15 cellular contexts compared by ENCODE assay signal in the genomic region with DNA sequence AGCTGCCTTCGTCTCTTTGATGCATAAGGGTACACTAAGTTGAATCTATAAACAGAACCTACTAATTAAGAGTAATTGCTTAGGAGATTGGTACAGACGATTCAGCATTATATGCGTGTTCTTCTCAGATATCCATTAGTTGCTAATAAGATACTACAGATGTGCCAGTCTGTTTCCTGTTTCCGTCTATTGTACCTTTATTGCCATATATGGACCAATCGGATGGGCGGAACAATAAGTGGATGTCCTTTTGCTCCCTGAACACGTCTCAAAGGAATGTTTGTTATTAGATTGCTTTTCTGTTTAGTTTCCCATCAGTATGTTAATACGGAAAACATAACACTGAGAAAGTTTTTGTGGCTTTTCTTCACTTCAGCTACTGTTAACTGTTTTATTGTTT.
A peak's percentile ranks its signal among the peaks of the same experiment; 100 is the strongest.
DNase-seq lines count a peak whose midpoint lies in the region; ATAC-seq and TF ChIP-seq lines count a peak whose summit lies in the region.
"Had no signal": no experiment of that assay in that cellular context is flagged by ENCODE, and none has a peak within 500 bp of the region (broad histone marks: within the 10 kb centered on the region; RNA-seq: fewer than 3 reads in every experiment).

No MANE protein-coding gene starts in this region.

- no peak overlapping the region for H3K4me3 Mint-ChIP-seq in CD8-positive, alpha-beta memory T cell
- H3K4me3 Mint-ChIP-seq: activated T-cell treated with anti-CD3 and anti-CD28 coated beads, Interleukin-2, amount 50 U/mL, for 4 hours; IgD-negative memory B cell had no signal

- H3K27ac Mint-ChIP-seq in CD8-positive, alpha-beta memory T cell: no peak overlapping the region
- H3K27ac Mint-ChIP-seq: IgD-negative memory B cell had no signal

- H3K9me3 ChIP-seq in SK-N-SH: no peaks in the 10 kb centered on the region
- H3K9me3 ChIP-seq in trophoblast cell (ENCODE audit: insufficient read depth, low read depth, low read length): no peaks in the 10 kb centered on the region
- no peaks in the 10 kb centered on the region for H3K9me3 ChIP-seq in CD8-positive, alpha-beta memory T cell (ENCODE audit: low read length)
- H3K9me3 ChIP-seq in effector memory CD4-positive, alpha-beta T cell (ENCODE audit: control insufficient read depth, low read length): no peaks in the 10 kb centered on the region
- H3K9me3 ChIP-seq: BE2C, body of pancreas had no signal

- H4K20me1 ChIP-seq in SK-N-SH (ENCODE audit: insufficient read depth): no peaks in the 10 kb centered on the region

- no peak overlapping the region for H3K18ac ChIP-seq in trophoblast cell (ENCODE audit: low read length)

- no peak overlapping the region for H4K91ac ChIP-seq in trophoblast cell (ENCODE audit: low read depth, low read length)

- POLR2A ChIA-PET in SK-N-SH (lab: Yijun Ruan, JAX): no interaction called here
- POLR2A ChIA-PET in CD8-positive, alpha-beta memory T cell (lab: Charles Lee): no interaction called here

- no peaks in the 10 kb centered on the region for H3K27me3 Mint-ChIP-seq in CD8-positive, alpha-beta memory T cell
- H3K27me3 Mint-ChIP-seq: IgD-negative memory B cell had no signal

- no peak overlapping the region for H4K8ac ChIP-seq in trophoblast cell (ENCODE audit: low read depth, low read length)

- peaks cover 0 to 9% (median under 1%) of the 10 kb centered on the region in 5 donors for H3K9me3 Mint-ChIP-seq in CD8-positive, alpha-beta memory T cell

- ATAC-seq in HG03175 (IDR thresholded peaks at IDR 0.05; ENCODE audit: unreplicated experiment): no peak
- ATAC-seq: activated CD4-positive, CD25-positive, alpha-beta regulatory T cell treated with anti-CD3 and anti-CD28 coated beads, Interleukin-2, amount 50 U/mL, for 24 hours; activated T-cell treated with anti-CD3 and anti-CD28 coated beads, Interleukin-2, amount 50 U/mL, for 4 hours; body of pancreas had no signal

- H2BK12ac ChIP-seq in trophoblast cell (ENCODE audit: low read length): no peak overlapping the region

- 0 out of 2 replicates have a peak overlapping the region, but pooled peaks have one; percentile 8 for H2AFZ ChIP-seq in SK-N-SH (ENCODE audit: low read depth)
- no peak overlapping the region for H2AFZ ChIP-seq in trophoblast cell (ENCODE audit: insufficient read depth, low read length, poor library complexity)

- no peak overlapping the region for H4K12ac ChIP-seq in trophoblast cell (ENCODE audit: low read depth, low read length)

- CTCF ChIA-PET in SK-N-SH (lab: Yijun Ruan, JAX): interaction anchor here (1.0 kb wide), 1 partner anchor 9 kb away, joined by 3 read pairs; no protein-coding TSS in a partner anchor
- CTCF ChIA-PET in CD8-positive, alpha-beta memory T cell (lab: Charles Lee): no interaction called here

- no peak overlapping the region for H2AK5ac ChIP-seq in trophoblast cell (ENCODE audit: low read length)

- 57% methylated on average over 8 of the region's 8 CpGs for WGBS in SK-N-SH (ENCODE audit: low lambda C conversion rate)
- WGBS in trophoblast cell (ENCODE audit: extremely low coverage, insufficient coverage, insufficient read length): no CpG with 5 or more reads among the region's 8 CpGs

- H3K9ac ChIP-seq in SK-N-SH: no peak overlapping the region
- H3K9ac ChIP-seq in trophoblast cell (ENCODE audit: low read length): no peak overlapping the region

- peaks cover 33% of the 10 kb centered on the region for H3K79me1 ChIP-seq in trophoblast cell (ENCODE audit: low read length)

- H2BK5ac ChIP-seq in trophoblast cell (ENCODE audit: low read depth, low read length, poor library complexity): no peak overlapping the region

- H3K4me2 ChIP-seq in SK-N-SH: 0 out of 2 replicates have a peak overlapping the region, but pooled peaks have one; percentile 18
- no peak overlapping the region for H3K4me2 ChIP-seq in trophoblast cell (ENCODE audit: low read length)

- DNase-seq in AG08395 (ENCODE audit: low spot score) (peak; percentile 3), SK-N-SH (no peak), fibroblast of pulmonary artery (ENCODE audit: low read depth) (peak; percentile 35), trophoblast cell (no peak), kidney glomerular epithelial cell (lab: John Stamatoyannopoulos, UW) (no peak)
- DNase-seq in CD8-positive, alpha-beta memory T cell: no peak
- no peak for DNase-seq in effector memory CD4-positive, alpha-beta T cell
- DNase-seq: activated T-cell treated with anti-CD3 and anti-CD28 coated beads, Interleukin-2, amount 50 U/mL, for 4 hours; BE2C; body of pancreas; HCEC 1CT; NCI-H187 had no signal

- H3K79me2 ChIP-seq in SK-N-SH (ENCODE audit: insufficient read depth) (no peaks in the 10 kb centered on the region), trophoblast cell (ENCODE audit: control insufficient read depth, insufficient read depth, low read length, poor library complexity) (peaks cover 1% of the 10 kb centered on the region)

- H3K4me3 ChIP-seq in SK-N-SH (ENCODE audit: low read depth in 2 of 2, low read length in 1 of 2) (no peak overlapping the region; a peak in 1 of 4 replicates), fibroblast of pulmonary artery (replicated peaks; ENCODE audit: low read depth, low read length) (peak overlapping the region; percentile 24), trophoblast cell (ENCODE audit: low read depth, low read length) (no peak overlapping the region)
- no peak overlapping the region for H3K4me3 ChIP-seq in CD8-positive, alpha-beta memory T cell (ENCODE audit: low read length)
- H3K4me3 ChIP-seq in effector memory CD4-positive, alpha-beta T cell (ENCODE audit: insufficient read depth, low read depth, low read length, poor library complexity, severe bottlenecking): no peak overlapping the region
- H3K4me3 ChIP-seq: body of pancreas had no signal

- H3K27ac ChIP-seq in SK-N-SH (ENCODE audit: low read depth in 2 of 2, low read length in 1 of 2) (no peak overlapping the region), trophoblast cell (ENCODE audit: low read depth, low read length) (peak overlapping the region; percentile 78)
- no peak overlapping the region for H3K27ac ChIP-seq in CD8-positive, alpha-beta memory T cell (ENCODE audit: low read depth, low read length)
- H3K27ac ChIP-seq in effector memory CD4-positive, alpha-beta T cell (ENCODE audit: insufficient read depth, low read length, poor library complexity, severe bottlenecking): no peak overlapping the region
- H3K27ac ChIP-seq: body of pancreas had no signal

- H2BK120ac ChIP-seq in trophoblast cell (ENCODE audit: insufficient read depth, low read length, poor library complexity): peak overlapping the region; percentile 74

- H3K36me3 Mint-ChIP-seq in CD8-positive, alpha-beta memory T cell: no peaks in the 10 kb centered on the region
- H3K36me3 Mint-ChIP-seq: IgD-negative memory B cell had no signal

- H3K14ac ChIP-seq in trophoblast cell (ENCODE audit: low read length): no peak overlapping the region

- no peak for TF ChIP-seq EP300 in SK-N-SH (IDR thresholded peaks at IDR 0.05; ENCODE audit: borderline replicate concordance in 1 of 2, low read depth in 1 of 2, low read length in 1 of 2)

- no peak for TF ChIP-seq CTCF in SK-N-SH (IDR thresholded peaks at IDR 0.05)
- TF ChIP-seq CTCF in fibroblast of pulmonary artery (IDR thresholded peaks at IDR 0.05; ENCODE audit: low read length, missing control alignments): no peak

- H3K9me2 ChIP-seq in SK-N-SH: no peaks in the 10 kb centered on the region

- no peaks in the 10 kb centered on the region for H3K4me1 Mint-ChIP-seq in CD8-positive, alpha-beta memory T cell
- H3K4me1 Mint-ChIP-seq: IgD-negative memory B cell had no signal

- H3K36me3 ChIP-seq in SK-N-SH (replicated peaks in 1 of 2; ENCODE audit: control insufficient read depth in 1 of 2, insufficient read depth in 2 of 2, low read length in 1 of 2) (no peaks in the 10 kb centered on the region), trophoblast cell (ENCODE audit: control insufficient read depth in 1 of 2, insufficient read depth in 2 of 2, low read length in 2 of 2) (no peaks in the 10 kb centered on the region)
- no peaks in the 10 kb centered on the region for H3K36me3 ChIP-seq in CD8-positive, alpha-beta memory T cell (ENCODE audit: insufficient read depth, low read length)
- H3K36me3 ChIP-seq in effector memory CD4-positive, alpha-beta T cell (ENCODE audit: control insufficient read depth, insufficient read depth, low read length): no peaks in the 10 kb centered on the region
- H3K36me3 ChIP-seq: BE2C had no signal

- H3K27me3 ChIP-seq in SK-N-SH (ENCODE audit: insufficient read depth) (no peaks in the 10 kb centered on the region), trophoblast cell (ENCODE audit: insufficient read depth, low read length) (no peaks in the 10 kb centered on the region)
- no peaks in the 10 kb centered on the region for H3K27me3 ChIP-seq in CD8-positive, alpha-beta memory T cell (ENCODE audit: insufficient read depth, low read length, poor library complexity, severe bottlenecking)
- no peaks in the 10 kb centered on the region for H3K27me3 ChIP-seq in effector memory CD4-positive, alpha-beta T cell (replicated peaks; ENCODE audit: control insufficient read depth, insufficient read depth, low read length, poor library complexity, severe bottlenecking)
- H3K27me3 ChIP-seq: BE2C, body of pancreas had no signal

- no peak overlapping the region for H3K23ac ChIP-seq in trophoblast cell (ENCODE audit: low read length)

- H3K4ac ChIP-seq in trophoblast cell (ENCODE audit: low read depth, low read length): no peak overlapping the region

- H3K4me1 ChIP-seq in SK-N-SH (ENCODE audit: control insufficient read depth in 1 of 2, insufficient read depth in 2 of 2, low read depth in 1 of 2, low read length in 1 of 2) (peaks cover 4 to 24% of the 10 kb centered on the region in 2 experiments; a peak in 2 of 4 replicates), trophoblast cell (ENCODE audit: control insufficient read depth in 1 of 2, insufficient read depth in 2 of 2, low read length in 2 of 2) (peaks cover 12 to 13% of the 10 kb centered on the region in 2 experiments)
- no peaks in the 10 kb centered on the region for H3K4me1 ChIP-seq in CD8-positive, alpha-beta memory T cell (ENCODE audit: insufficient read depth, low read length)
- no peaks in the 10 kb centered on the region for H3K4me1 ChIP-seq in effector memory CD4-positive, alpha-beta T cell (ENCODE audit: control insufficient read depth, insufficient read depth, low read length, poor library complexity, severe bottlenecking)
- H3K4me1 ChIP-seq: BE2C had no signal

- TF ChIP-seq RAD21 in SK-N-SH (IDR thresholded peaks at IDR 0.05; ENCODE audit: low read length): no peak

- no peaks in the 10 kb centered on the region for H3F3A ChIP-seq in SK-N-SH (replicated peaks; ENCODE audit: insufficient read depth)

TF ChIP-seq in SK-N-SH, 30 proteins besides CTCF, POLR2A, EP300 and RAD21:
- TF ChIP-seq JUND (IDR thresholded peaks at IDR 0.05): no peak
- TF ChIP-seq NFIC (IDR thresholded peaks at IDR 0.05; ENCODE audit: borderline replicate concordance): no peak
TF ChIP-seq in SK-N-SH: peak in this region for 0.

Comparison
In these comparisons a context has a peak if more than half of its experiments do, and no peak if none do; other contexts are left out.
1. DNase-seq: peak in AG08395 (single experiment) and fibroblast of pulmonary artery (single experiment); none in SK-N-SH (single experiment), trophoblast cell (0 of 2), kidney glomerular epithelial cell (single experiment), CD8-positive, alpha-beta memory T cell (0 of 5) and effector memory CD4-positive, alpha-beta T cell (0 of 3).